ENCODE assay signal across 1 cellular context in genomic region chr12:88299567-88300101, GRCh38.
A peak's percentile ranks its signal among the peaks of the same experiment; 100 is the strongest.
TF ChIP-seq lines count a peak whose summit lies in the region.

No MANE protein-coding gene starts in this region.

TF ChIP-seq in A549, 52 proteins besides CTCF, POLR2A, EP300 and RAD21 (continued from another document):
- no peak for TF ChIP-seq KDM5A (IDR thresholded peaks at IDR 0.05)
- TF ChIP-seq MYC (IDR thresholded peaks at IDR 0.05; ENCODE audit: borderline replicate concordance, low read length), result no peak
- TF ChIP-seq MAZ (IDR thresholded peaks at IDR 0.05; ENCODE audit: borderline replicate concordance, low read depth, low read length), result no peak
- peak; percentile 81; the same call in 1 of the 2 replicates for TF ChIP-seq HOXB5 (CRISPR knock-in tag; IDR thresholded peaks at IDR 0.05)
- TF ChIP-seq BCL3 (IDR thresholded peaks at IDR 0.05), result peak; percentile 53; the same call in 1 of the 3 replicates
- no peak for TF ChIP-seq HDAC2 (IDR thresholded peaks at IDR 0.05)
- TF ChIP-seq FOSL2 (IDR thresholded peaks at IDR 0.05), result peak; percentile 78
- TF ChIP-seq FOSL2 (CRISPR knock-in tag; IDR thresholded peaks at IDR 0.05), result peak; percentile 96
- 0 out of 3 replicates have a peak, but pooled peaks have one; percentile 23 for TF ChIP-seq SMC3 (IDR thresholded peaks at IDR 0.05)
- peak; percentile 99 for TF ChIP-seq MAFK (IDR thresholded peaks at IDR 0.05; ENCODE audit: partially characterized antibody)
- no peak for TF ChIP-seq REST (IDR thresholded peaks at IDR 0.05)
- no peak for TF ChIP-seq FOSB (CRISPR knock-in tag; IDR thresholded peaks at IDR 0.05)
- no peak for TF ChIP-seq FOXS1 (CRISPR knock-in tag; IDR thresholded peaks at IDR 0.05)
- no peak for TF ChIP-seq ELK1 (IDR thresholded peaks at IDR 0.05; ENCODE audit: low read depth, low read length)
- TF ChIP-seq EHF (CRISPR knock-in tag; IDR thresholded peaks at IDR 0.05), result no peak
- TF ChIP-seq EHMT2 (IDR thresholded peaks at IDR 0.05; ENCODE audit: low read depth), result no peak
- TF ChIP-seq SREBF2 (IDR thresholded peaks at IDR 0.05), result no peak
- no peak for TF ChIP-seq CBX8 (IDR thresholded peaks at IDR 0.05)
- no peak for TF ChIP-seq RCOR1 (IDR thresholded peaks at IDR 0.05; ENCODE audit: low read depth, low read length)
- 0 out of 2 replicates have a peak, but pooled peaks have one; percentile 31 for TF ChIP-seq HEYL (CRISPR knock-in tag; IDR thresholded peaks at IDR 0.05)
- peak; percentile 46; the same call in 1 of the 2 replicates for TF ChIP-seq NPAS2 (CRISPR knock-in tag; IDR thresholded peaks at IDR 0.05; ENCODE audit: borderline replicate concordance)
